Comparison of ENCODE assay signal across 18 cellular contexts in the genomic region with DNA sequence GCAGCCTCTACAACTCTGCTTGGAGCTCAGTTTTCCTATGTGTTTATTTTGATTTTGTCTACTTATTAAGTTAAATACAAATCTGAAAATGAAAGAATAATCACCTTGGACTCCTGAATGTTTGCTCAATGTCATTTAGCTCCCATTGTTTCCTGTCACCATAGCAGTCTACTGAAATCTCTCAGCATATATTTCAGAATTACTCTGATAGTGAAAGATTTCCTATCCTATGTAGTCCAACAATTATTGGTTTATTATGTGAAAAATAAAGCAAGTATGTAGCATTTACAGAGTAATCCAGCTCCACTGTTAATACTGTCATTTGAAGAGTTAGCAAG.
DNase-seq lines count a peak whose midpoint lies in the region; ATAC-seq and TF ChIP-seq lines count a peak whose summit lies in the region.
"Had no signal": no experiment of that assay in that cellular context is flagged by ENCODE, and none has a peak within 500 bp of the region (broad histone marks: within the 10 kb centered on the region; RNA-seq: fewer than 3 reads in every experiment).

No MANE protein-coding gene starts in this region.

- no peak for DNase-seq in activated CD4-positive, alpha-beta T cell treated with anti-CD3 and anti-CD28 coated beads, Interleukin-2, amount 10 ng/mL, durations not matched to agents 24 days and 14 days
- no peak for DNase-seq in activated CD4-positive, alpha-beta T cell treated with anti-CD3 and anti-CD28 coated beads for 48 hours
- DNase-seq in coronary artery (ENCODE audit: low spot score) (no peak), thoracic aorta (ENCODE audit: low spot score) (no peak), kidney glomerular epithelial cell (lab: John Stamatoyannopoulos, UW) (no peak)
- DNase-seq in CD8-positive, alpha-beta T cell = no peak
- DNase-seq: activated CD4-positive, alpha-beta T cell treated with anti-CD3 and anti-CD28 coated beads for 36 hours; activated naive CD8-positive, alpha-beta T cell treated with anti-CD3 and anti-CD28 coated beads, Interleukin-2, amount 50 U/mL, for 24 hours; activated T-cell treated with anti-CD3 and anti-CD28 coated beads, Interleukin-2, amount 50 U/mL, for 24 hours; CD4-positive, CD25-positive, alpha-beta regulatory T cell; EL; erythroblast; NCI-H526 treated with DMSO at 0.1 percent for 48 hours; Peyer's patch had no signal

- H3K36me3 ChIP-seq in muscle layer of colon (ENCODE audit: insufficient read depth, low read length) (peaks cover 21% of the 10 kb centered on the region), thoracic aorta (no peaks in the 10 kb centered on the region)
- H3K36me3 ChIP-seq in CD8-positive, alpha-beta T cell (ENCODE audit: insufficient read depth, low read length) = no peaks in the 10 kb centered on the region
- H3K36me3 ChIP-seq: thyroid gland had no signal

- H3K4me1 Mint-ChIP-seq in activated CD4-positive, alpha-beta T cell treated with anti-CD3 and anti-CD28 coated beads, Interleukin-2, amount 10 ng/mL, durations not matched to agents 24 days and 14 days = peaks cover 32% of the 10 kb centered on the region
- H3K4me1 Mint-ChIP-seq in CD8-positive, alpha-beta T cell (ENCODE audit: low read depth) = no peaks in the 10 kb centered on the region
- H3K4me1 Mint-ChIP-seq: CD4-positive, CD25-positive, alpha-beta regulatory T cell had no signal

- H3K27me3 Mint-ChIP-seq in activated CD4-positive, alpha-beta T cell treated with anti-CD3 and anti-CD28 coated beads, Interleukin-2, amount 10 ng/mL, durations not matched to agents 24 days and 14 days = peaks cover 4% of the 10 kb centered on the region
- H3K27me3 Mint-ChIP-seq in CD8-positive, alpha-beta T cell (ENCODE audit: low read depth) = peaks cover 17% of the 10 kb centered on the region

- TF ChIP-seq CTCF in coronary artery (IDR thresholded peaks at IDR 0.05) (no peak), thoracic aorta (IDR thresholded peaks at IDR 0.05) (no peak)
- no peak for TF ChIP-seq CTCF in CD8-positive, alpha-beta T cell (IDR thresholded peaks at IDR 0.05)

- CTCF ChIA-PET in CD8-positive, alpha-beta T cell (lab: Charles Lee) = interaction anchor here (0.8 kb wide), 1 partner anchor 10 kb away, joined by 3 read pairs; no protein-coding TSS in a partner anchor

- no peaks in the 10 kb centered on the region for H3K9me3 Mint-ChIP-seq in activated CD4-positive, alpha-beta T cell treated with anti-CD3 and anti-CD28 coated beads, Interleukin-2, amount 10 ng/mL, durations not matched to agents 24 days and 14 days
- no peaks in the 10 kb centered on the region for H3K9me3 Mint-ChIP-seq in CD8-positive, alpha-beta T cell
- H3K9me3 Mint-ChIP-seq: activated naive CD8-positive, alpha-beta T cell treated with anti-CD3 and anti-CD28 coated beads, Interleukin-2, amount 50 U/mL, for 24 hours; activated T-cell treated with anti-CD3 and anti-CD28 coated beads, Interleukin-2, amount 50 U/mL, for 24 hours; T-helper 1 cell treated with Interleukin-12 subunit alpha and Interleukin-12 subunit beta and Interleukin-4 antibody, amounts not matched to agents 30 μg/mL and 1 μg/mL, for 36 hours had no signal

- intact Hi-C loops in activated CD4-positive, alpha-beta T cell treated with anti-CD3 and anti-CD28 coated beads, Interleukin-2, amount 10 ng/mL, durations not matched to agents 24 days and 14 days (cut with micrococcal nuclease) = no loop called here
- intact Hi-C loops in CD8-positive, alpha-beta T cell (cut with DNase I, micrococcal nuclease) = no loop called here

- H3K27ac Mint-ChIP-seq in activated CD4-positive, alpha-beta T cell treated with anti-CD3 and anti-CD28 coated beads, Interleukin-2, amount 10 ng/mL, durations not matched to agents 24 days and 14 days = no peak overlapping the region
- H3K27ac Mint-ChIP-seq in CD8-positive, alpha-beta T cell = no peak overlapping the region
- H3K27ac Mint-ChIP-seq: activated CD4-positive, alpha-beta T cell treated with anti-CD3 and anti-CD28 coated beads for 36 hours; activated naive CD8-positive, alpha-beta T cell treated with anti-CD3 and anti-CD28 coated beads, Interleukin-2, amount 50 U/mL, for 24 hours; activated T-cell treated with anti-CD3 and anti-CD28 coated beads, Interleukin-2, amount 50 U/mL, for 24 hours; CD4-positive, CD25-positive, alpha-beta regulatory T cell; T-helper 1 cell treated with Interleukin-12 subunit alpha and Interleukin-12 subunit beta and Interleukin-4 antibody, amounts not matched to agents 30 μg/mL and 1 μg/mL, for 36 hours had no signal

- H3K9ac ChIP-seq in muscle layer of colon (ENCODE audit: low read length) = no peak overlapping the region

- H3K9me3 ChIP-seq in muscle layer of colon (ENCODE audit: low read length) = no peaks in the 10 kb centered on the region
- no peaks in the 10 kb centered on the region for H3K9me3 ChIP-seq in thoracic aorta
- no peaks in the 10 kb centered on the region for H3K9me3 ChIP-seq in CD8-positive, alpha-beta T cell (ENCODE audit: low read length)
- H3K9me3 ChIP-seq: Peyer's patch, thyroid gland had no signal

- ATAC-seq in thoracic aorta (ENCODE audit: insufficient number of reproducible peaks, low FRiP score, low read depth) = no peak
- ATAC-seq in GM21786 (IDR thresholded peaks at IDR 0.05; ENCODE audit: unreplicated experiment) = no peak
- ATAC-seq in CD8-positive, alpha-beta T cell = no peak
- ATAC-seq: activated naive CD8-positive, alpha-beta T cell treated with anti-CD3 and anti-CD28 coated beads, Interleukin-2, amount 50 U/mL, for 24 hours had no signal

- H3K4me3 ChIP-seq in coronary artery (peak overlapping the region; percentile 47), muscle layer of colon (ENCODE audit: low read depth in 1 of 2, low read length in 2 of 2) (no peak overlapping the region), thoracic aorta (peak overlapping the region; percentile 11)
- no peak overlapping the region for H3K4me3 ChIP-seq in CD8-positive, alpha-beta T cell (ENCODE audit: low read depth, low read length)
- H3K4me3 ChIP-seq: Peyer's patch, thyroid gland had no signal

- POLR2A ChIA-PET in CD8-positive, alpha-beta T cell (lab: Charles Lee) = no interaction called here

- H3K4me3 Mint-ChIP-seq in activated CD4-positive, alpha-beta T cell treated with anti-CD3 and anti-CD28 coated beads, Interleukin-2, amount 10 ng/mL, durations not matched to agents 24 days and 14 days = peak overlapping the region; percentile 46
- no peak overlapping the region for H3K4me3 Mint-ChIP-seq in CD8-positive, alpha-beta T cell
- H3K4me3 Mint-ChIP-seq: activated CD4-positive, alpha-beta T cell treated with anti-CD3 and anti-CD28 coated beads for 36 hours; activated naive CD8-positive, alpha-beta T cell treated with anti-CD3 and anti-CD28 coated beads, Interleukin-2, amount 50 U/mL, for 24 hours; activated T-cell treated with anti-CD3 and anti-CD28 coated beads, Interleukin-2, amount 50 U/mL, for 24 hours; CD4-positive, CD25-positive, alpha-beta regulatory T cell; T-helper 1 cell treated with Interleukin-12 subunit alpha and Interleukin-12 subunit beta and Interleukin-4 antibody, amounts not matched to agents 30 μg/mL and 1 μg/mL, for 36 hours had no signal

- H3K27ac ChIP-seq in coronary artery (peak overlapping the region; percentile 95 to 98), muscle layer of colon (ENCODE audit: low read depth, low read length) (peak overlapping the region; percentile 65), thoracic aorta (peak overlapping the region; percentile 94 to 99)
- H3K27ac ChIP-seq in CD8-positive, alpha-beta T cell (ENCODE audit: low read depth, low read length) = no peak overlapping the region
- H3K27ac ChIP-seq: thyroid gland had no signal

- H3K27me3 ChIP-seq in muscle layer of colon (ENCODE audit: control insufficient read depth in 1 of 2, insufficient read depth in 2 of 2, low read length in 2 of 2) (no peaks in the 10 kb centered on the region), thoracic aorta (replicated peaks; ENCODE audit: insufficient read depth) (no peaks in the 10 kb centered on the region)
- H3K27me3 ChIP-seq in CD8-positive, alpha-beta T cell (ENCODE audit: insufficient read depth, low read length) = no peaks in the 10 kb centered on the region
- H3K27me3 ChIP-seq: Peyer's patch, thyroid gland had no signal

- H3K36me3 Mint-ChIP-seq in activated CD4-positive, alpha-beta T cell treated with anti-CD3 and anti-CD28 coated beads, Interleukin-2, amount 10 ng/mL, durations not matched to agents 24 days and 14 days (ENCODE audit: low read depth) = peaks cover 6% of the 10 kb centered on the region
- H3K36me3 Mint-ChIP-seq in CD8-positive, alpha-beta T cell = no peaks in the 10 kb centered on the region
- H3K36me3 Mint-ChIP-seq: CD4-positive, CD25-positive, alpha-beta regulatory T cell had no signal

- H3K4me1 ChIP-seq in muscle layer of colon (ENCODE audit: insufficient read depth, low read length) = peaks cover 95% of the 10 kb centered on the region
- H3K4me1 ChIP-seq in thoracic aorta (ENCODE audit: control insufficient read depth in 1 of 2, low read depth in 2 of 2) = peaks cover 70 to 100% of the 10 kb centered on the region in 2 donors
- no peaks in the 10 kb centered on the region for H3K4me1 ChIP-seq in CD8-positive, alpha-beta T cell (ENCODE audit: insufficient read depth, low read length)

Comparison
In these comparisons a context has a peak if more than half of its experiments do, and no peak if none do; other contexts are left out.
1. H3K4me3 ChIP-seq: peak in coronary artery (single experiment) and thoracic aorta (single experiment); none in muscle layer of colon (0 of 2) and CD8-positive, alpha-beta T cell (single experiment).